ENCODE assay signal across 23 cellular contexts in genomic region chrX:24703185-24703494, GRCh38. TPM values are rescaled to one million over a fixed set of nuclear protein-coding genes. Genes with fewer than 3 reads are reported as not detected.
DNase-seq lines count a peak whose midpoint lies in the region; ATAC-seq, FAIRE-seq and TF ChIP-seq lines count a peak whose summit lies in the region.
"Had no signal": no experiment of that assay in that cellular context is flagged by ENCODE, and none has a peak within 500 bp of the region (broad histone marks: within the 10 kb centered on the region; RNA-seq: fewer than 3 reads in every experiment).

No MANE protein-coding gene starts in this region.

- H3K9me3 ChIP-seq in astrocyte (ENCODE audit: insufficient read depth, low read depth, low read length) = no peaks in the 10 kb centered on the region

- H3K4me3 Mint-ChIP-seq in activated naive CD8-positive, alpha-beta T cell treated with anti-CD3 and anti-CD28 coated beads for 36 hours = no peak overlapping the region
- no peak overlapping the region for H3K4me3 Mint-ChIP-seq in activated naive CD8-positive, alpha-beta T cell treated with anti-CD3 and anti-CD28 coated beads, Interleukin-2, amount 50 U/mL, for 24 hours
- H3K4me3 Mint-ChIP-seq in astrocyte (ENCODE audit: unreplicated experiment) = no peak overlapping the region
- H3K4me3 Mint-ChIP-seq: CD8-positive, alpha-beta T cell; IgD-negative memory B cell had no signal

- peaks cover 4% of the 10 kb centered on the region for H3K4me1 Mint-ChIP-seq in activated naive CD8-positive, alpha-beta T cell treated with anti-CD3 and anti-CD28 coated beads for 36 hours
- H3K4me1 Mint-ChIP-seq in activated naive CD8-positive, alpha-beta T cell treated with anti-CD3 and anti-CD28 coated beads, Interleukin-2, amount 50 U/mL, for 24 hours = peaks cover 12% of the 10 kb centered on the region
- H3K4me1 Mint-ChIP-seq in astrocyte (ENCODE audit: low read depth, unreplicated experiment) = no peaks in the 10 kb centered on the region
- H3K4me1 Mint-ChIP-seq: IgD-negative memory B cell had no signal

- H3K36me3 Mint-ChIP-seq in activated naive CD8-positive, alpha-beta T cell treated with anti-CD3 and anti-CD28 coated beads for 36 hours = peaks cover 14% of the 10 kb centered on the region
- peaks cover 40% of the 10 kb centered on the region for H3K36me3 Mint-ChIP-seq in activated naive CD8-positive, alpha-beta T cell treated with anti-CD3 and anti-CD28 coated beads, Interleukin-2, amount 50 U/mL, for 24 hours (ENCODE audit: low read depth)
- no peaks in the 10 kb centered on the region for H3K36me3 Mint-ChIP-seq in astrocyte (ENCODE audit: low read depth, unreplicated experiment)
- H3K36me3 Mint-ChIP-seq: IgD-negative memory B cell had no signal

- TF ChIP-seq CTCF in astrocyte (IDR thresholded peaks at IDR 0.05; ENCODE audit: insufficient read depth, low read depth, low read length) = no peak

- H3K27me3 Mint-ChIP-seq in activated naive CD8-positive, alpha-beta T cell treated with anti-CD3 and anti-CD28 coated beads for 36 hours = no peaks in the 10 kb centered on the region
- no peaks in the 10 kb centered on the region for H3K27me3 Mint-ChIP-seq in activated naive CD8-positive, alpha-beta T cell treated with anti-CD3 and anti-CD28 coated beads, Interleukin-2, amount 50 U/mL, for 24 hours
- no peaks in the 10 kb centered on the region for H3K27me3 Mint-ChIP-seq in astrocyte (ENCODE audit: low read depth, unreplicated experiment)
- H3K27me3 Mint-ChIP-seq: IgD-negative memory B cell had no signal

- peaks cover 4% of the 10 kb centered on the region for H3K36me3 ChIP-seq in astrocyte (ENCODE audit: insufficient read depth, low read length)

- no peak for ATAC-seq in activated naive CD8-positive, alpha-beta T cell treated with anti-CD3 and anti-CD28 coated beads, Interleukin-2, amount 50 U/mL, for 24 hours
- ATAC-seq in HG03354 (IDR thresholded peaks at IDR 0.05; ENCODE audit: poor library complexity, severe bottlenecking, unreplicated experiment) (no peak), GM21619 (IDR thresholded peaks at IDR 0.05; ENCODE audit: unreplicated experiment) (no peak)
- ATAC-seq: CD8-positive, alpha-beta T cell; HCT116; Right ventricle myocardium inferior had no signal

- H2AFZ ChIP-seq in astrocyte (ENCODE audit: low read depth, low read length) = no peak overlapping the region

- H3K4me3 ChIP-seq in astrocyte (ENCODE audit: insufficient read depth, low read depth, low read length) = no peak overlapping the region
- H3K4me3 ChIP-seq: GM12878 had no signal

- H3K27ac ChIP-seq in astrocyte (ENCODE audit: low read depth, low read length) = no peak overlapping the region

- no peaks in the 10 kb centered on the region for H3K79me2 ChIP-seq in astrocyte (ENCODE audit: insufficient read depth, low read length)

- no peaks in the 10 kb centered on the region for H3K9me3 Mint-ChIP-seq in activated naive CD8-positive, alpha-beta T cell treated with anti-CD3 and anti-CD28 coated beads for 36 hours
- H3K9me3 Mint-ChIP-seq in activated naive CD8-positive, alpha-beta T cell treated with anti-CD3 and anti-CD28 coated beads, Interleukin-2, amount 50 U/mL, for 24 hours = no peaks in the 10 kb centered on the region
- no peaks in the 10 kb centered on the region for H3K9me3 Mint-ChIP-seq in astrocyte (ENCODE audit: unreplicated experiment)
- H3K9me3 Mint-ChIP-seq: CD8-positive, alpha-beta T cell; IgD-negative memory B cell had no signal

- DNase-seq in activated CD4-positive, alpha-beta T cell treated with anti-CD3 and anti-CD28 coated beads for 48 hours = peak; percentile 8
- no peak for DNase-seq in activated CD4-positive, alpha-beta T cell treated with anti-CD3 and anti-CD28 coated beads for 4 hours
- DNase-seq in activated naive CD8-positive, alpha-beta T cell treated with anti-CD3 and anti-CD28 coated beads for 36 hours = no peak
- DNase-seq in activated naive CD8-positive, alpha-beta T cell treated with anti-CD3 and anti-CD28 coated beads, Interleukin-2, amount 50 U/mL, for 24 hours = no peak
- DNase-seq in astrocyte (ENCODE audit: low read depth) = no peak
- DNase-seq: 8988T; AML-193; C1 segment of cervical spinal cord; CD8-positive, alpha-beta T cell; DND-41; GOT3; Kasumi-1; NCI-H1417; NCI-H187; NCI-H446; NCI-H526 had no signal

- peak overlapping the region; percentile 20 for H3K27ac Mint-ChIP-seq in activated naive CD8-positive, alpha-beta T cell treated with anti-CD3 and anti-CD28 coated beads for 36 hours
- no peak overlapping the region for H3K27ac Mint-ChIP-seq in activated naive CD8-positive, alpha-beta T cell treated with anti-CD3 and anti-CD28 coated beads, Interleukin-2, amount 50 U/mL, for 24 hours
- no peak overlapping the region for H3K27ac Mint-ChIP-seq in astrocyte (ENCODE audit: unreplicated experiment)
- H3K27ac Mint-ChIP-seq: CD8-positive, alpha-beta T cell; IgD-negative memory B cell had no signal

- no peaks in the 10 kb centered on the region for H3K4me1 ChIP-seq in astrocyte (ENCODE audit: insufficient read depth, low read length)

- peak; percentile 73 for FAIRE-seq in astrocyte (lab: Jason Lieb, UNC)
- FAIRE-seq: GM12878 had no signal

- no peaks in the 10 kb centered on the region for H4K20me1 ChIP-seq in astrocyte (ENCODE audit: insufficient read depth, low read length)

- H3K27me3 ChIP-seq in astrocyte (ENCODE audit: insufficient read depth, low read length) = no peaks in the 10 kb centered on the region

- H3K9ac ChIP-seq in astrocyte (ENCODE audit: low read length) = no peak overlapping the region

- no peak overlapping the region for H3K4me2 ChIP-seq in astrocyte (ENCODE audit: low read length)

RNA-seq across cellular contexts. Expression of gene POLA1, which starts 9.4 kb away (rescaled TPM):
- total RNA-seq in activated naive CD8-positive, alpha-beta T cell treated with anti-CD3 and anti-CD28 coated beads for 36 hours = 10 to 100 TPM; 48.3 to 48.4 TPM
- total RNA-seq in astrocyte = 4.9 and 5.1 TPM in 2 replicates

RNA-seq across cellular contexts. Expression of gene PCYT1B, which starts 56.0 kb away (rescaled TPM):
- total RNA-seq in activated naive CD8-positive, alpha-beta T cell treated with anti-CD3 and anti-CD28 coated beads for 36 hours = under 1 TPM; 0.49 to 0.74 TPM
- 5.6 and 6.3 TPM in 2 replicates for total RNA-seq in astrocyte
- total RNA-seq: CD8-positive, alpha-beta T cell; MCF 10A; Right ventricle myocardium inferior had no signal
